Comparison of ENCODE assay signal across 28 cellular contexts in genomic region chr1:5324903-5325302, GRCh38.
"Had no signal": no experiment of that assay in that cellular context is flagged by ENCODE, and none has a peak within 500 bp of the region (broad histone marks: within the 10 kb centered on the region; RNA-seq: fewer than 3 reads in every experiment).

No MANE protein-coding gene starts in this region.

- DNase-seq: activated B cell treated with CpG ODN at 0.5 μM for 24 hours; activated CD4-positive, alpha-beta T cell treated with anti-CD3 and anti-CD28 coated beads for 48 hours; activated CD4-positive, alpha-beta T cell treated with anti-CD3 and anti-CD28 coated beads, Interleukin-2, amount 50 U/mL, for 1 hour; activated CD4-positive, alpha-beta T cell treated with anti-CD3 and anti-CD28 coated beads, Interleukin-2, amount 50 U/mL, for 48 hours; activated CD8-positive, alpha-beta memory T cell treated with anti-CD3 and anti-CD28 coated beads for 24 hours; activated CD8-positive, alpha-beta T cell treated with anti-CD3 and anti-CD28 coated beads for 36 hours; activated effector memory CD4-positive, alpha-beta T cell treated with Interleukin-2 at 50 U/mL for 16 hours; activated gamma-delta T cell treated with Interleukin-2 at 50 U/mL for 16 hours; activated naive CD4-positive, alpha-beta T cell treated with anti-CD3 and anti-CD28 coated beads, Interleukin-2, amount 50 U/mL, for 16 hours; activated naive CD4-positive, alpha-beta T cell treated with Interleukin-2 at 50 U/mL for 16 hours; activated T-cell treated with anti-CD3 and anti-CD28 coated beads, Interleukin-2, amount 50 U/mL, for 4 hours; amniotic stem cell; anterior cingulate cortex; brain microvascular endothelial cell; cortex of kidney; dermis blood vessel endothelial cell; effector CD4-positive, alpha-beta T cell; effector memory CD8-positive, alpha-beta T cell; erythroblast; esophagus squamous epithelium; foreskin melanocyte; heart right ventricle; T-helper 17 cell; T1000; WERI-Rb-1 had no signal

- H3K27ac ChIP-seq: brain microvascular endothelial cell, esophagus squamous epithelium, gastroesophageal sphincter, heart right ventricle, WERI-Rb-1 had no signal

- H3K27me3 ChIP-seq: brain microvascular endothelial cell had no signal

- H3K4me3 ChIP-seq: esophagus squamous epithelium, gastroesophageal sphincter, heart right ventricle had no signal

- ATAC-seq: activated CD4-positive, CD25-positive, alpha-beta regulatory T cell treated with anti-CD3 and anti-CD28 coated beads, Interleukin-2, amount 50 U/mL, for 24 hours; activated CD8-positive, alpha-beta T cell treated with anti-CD3 and anti-CD28 coated beads for 36 hours; activated T-cell treated with anti-CD3 and anti-CD28 coated beads, Interleukin-2, amount 50 U/mL, for 4 hours; activated T-helper 17 cell treated with anti-CD3 and anti-CD28 coated beads, Interleukin-2, amount 50 U/mL, for 72 hours; effector memory CD8-positive, alpha-beta T cell; gastroesophageal sphincter; heart right ventricle; T-helper 17 cell had no signal

- H3K36me3 ChIP-seq: brain microvascular endothelial cell, esophagus squamous epithelium, gastroesophageal sphincter, heart right ventricle, WERI-Rb-1 had no signal

- H3K4me1 ChIP-seq: esophagus squamous epithelium, gastroesophageal sphincter, heart right ventricle had no signal
